20 cellular contexts compared by ENCODE assay signal in genomic region chr7:21191317-21192073, GRCh38.
A peak's percentile ranks its signal among the peaks of the same experiment; 100 is the strongest.
DNase-seq lines count a peak whose midpoint lies in the region; ATAC-seq, FAIRE-seq and TF ChIP-seq lines count a peak whose summit lies in the region.
"Had no signal": no experiment of that assay in that cellular context is flagged by ENCODE, and none has a peak within 500 bp of the region (broad histone marks: within the 10 kb centered on the region; RNA-seq: fewer than 3 reads in every experiment).

No MANE protein-coding gene starts in this region.

- TF ChIP-seq CTCF in bronchial epithelial cell (IDR thresholded peaks at IDR 0.05; ENCODE audit: insufficient read depth, low read length, severe bottlenecking): no peak

- ATAC-seq in GM19035 (IDR thresholded peaks at IDR 0.05; ENCODE audit: unreplicated experiment) (no peak), GM19023 (IDR thresholded peaks at IDR 0.05; ENCODE audit: unreplicated experiment) (no peak)
- ATAC-seq: HCT116, SK-N-SH treated with all-trans-retinoic acid at 6 μM for 48 hours had no signal

- FAIRE-seq in bronchial epithelial cell (lab: Jason Lieb, UNC): no peak
- FAIRE-seq: HTR-8/SVneo, RCC 7860 had no signal

- peak; percentile 7 for DNase-seq in NCI-H510A treated with DMSO at 0.1 percent for 48 hours (lab: John Stamatoyannopoulos, UW)
- DNase-seq in NCI-H510A (lab: John Stamatoyannopoulos, UW): no peak
- DNase-seq in bronchial epithelial cell (ENCODE audit: low read depth): peak; percentile 74
- DNase-seq in kidney tubule cell (ENCODE audit: low spot score): peak; percentile 11
- DNase-seq in globus pallidus (ENCODE audit: low spot score): no peak
- DNase-seq in activated CD4-positive, alpha-beta T cell treated with anti-CD3 and anti-CD28 coated beads, Interleukin-2, amount 50 U/mL, for 4 hours: no peak
- DNase-seq: CD4-positive, alpha-beta T cell; GM23248; MV-4-11; NCI-H1417; NCI-H187 treated with DMSO at 0.1 percent for 48 hours; NCI-H2171; Right ventricle myocardium superior; T-helper 1 cell had no signal

- H3K4me3 ChIP-seq in bronchial epithelial cell (ENCODE audit: low read depth, low read length): no peak overlapping the region
- H3K4me3 ChIP-seq: GM23248 had no signal

- no peaks in the 10 kb centered on the region for H3K36me3 ChIP-seq in bronchial epithelial cell (ENCODE audit: control insufficient read depth, insufficient read depth, low read length)

- H3K27me3 ChIP-seq in bronchial epithelial cell (ENCODE audit: control insufficient read depth, insufficient read depth, low read length): peaks cover 2% of the 10 kb centered on the region

Comparison
In these comparisons a context has a peak if more than half of its experiments do, and no peak if none do; other contexts are left out.
1. DNase-seq: peak in NCI-H510A treated with DMSO at 0.1 percent for 48 hours (single experiment), bronchial epithelial cell (single experiment) and kidney tubule cell (single experiment); none in NCI-H510A (single experiment), globus pallidus (single experiment) and activated CD4-positive, alpha-beta T cell treated with anti-CD3 and anti-CD28 coated beads, Interleukin-2, amount 50 U/mL, for 4 hours (0 of 2).